In genomic region chr7:143008007-143008901, GRCh38 we compare ENCODE assay signal across 8 cellular contexts. TPM values are rescaled to one million over a fixed set of nuclear protein-coding genes. Genes with fewer than 3 reads are reported as not detected.
DNase-seq lines count a peak whose midpoint lies in the region; ATAC-seq and TF ChIP-seq lines count a peak whose summit lies in the region.

No MANE protein-coding gene starts in this region.

- H3K4me1 ChIP-seq in KMS-11 (ENCODE audit: low read depth, poor library complexity, severe bottlenecking): peaks cover under 1% of the 10 kb centered on the region
- H3K4me1 ChIP-seq in vagina: peaks cover 13% of the 10 kb centered on the region

- no peak overlapping the region for H3K4me2 ChIP-seq in KMS-11

- H4K20me1 ChIP-seq in KMS-11 (ENCODE audit: insufficient read depth): no peaks in the 10 kb centered on the region

- TF ChIP-seq CTCF in GM06990 (IDR thresholded peaks at IDR 0.05; ENCODE audit: insufficient read depth, low read length, poor library complexity, severe bottlenecking): peak; percentile 96
- peak; percentile 99 for TF ChIP-seq CTCF in KMS-11 (conservative IDR thresholded peaks at IDR 0.05; ENCODE audit: low read depth, low read length)
- TF ChIP-seq CTCF in vagina (IDR thresholded peaks at IDR 0.05): peak; percentile 92 to 95 (median 94)

- H3K4me3 Mint-ChIP-seq in activated naive CD4-positive, alpha-beta T cell treated with anti-CD3 and anti-CD28 coated beads for 36 hours: no peak overlapping the region

- H3K27ac ChIP-seq in KMS-11: no peak overlapping the region
- no peak overlapping the region for H3K27ac ChIP-seq in vagina

- in situ Hi-C loops in SK-MEL-5 (cut with HindIII; ENCODE audit: low pct_unique_long_range_greater_than_20kb, low sequenced_read_pairs): loop anchor here (25.0 kb wide), 1 partner anchor 204 kb away; the partner anchor contains the start of gene TAS2R40

- no peak overlapping the region for H3K27ac Mint-ChIP-seq in activated naive CD4-positive, alpha-beta T cell treated with anti-CD3 and anti-CD28 coated beads for 36 hours

- no peaks in the 10 kb centered on the region for H3K79me2 ChIP-seq in KMS-11 (ENCODE audit: insufficient read depth, low read depth)

- peaks cover 3% of the 10 kb centered on the region for H3K4me1 Mint-ChIP-seq in activated naive CD4-positive, alpha-beta T cell treated with anti-CD3 and anti-CD28 coated beads for 36 hours (ENCODE audit: low read depth)

- peaks cover 2% of the 10 kb centered on the region for H3K27me3 Mint-ChIP-seq in activated naive CD4-positive, alpha-beta T cell treated with anti-CD3 and anti-CD28 coated beads for 36 hours (ENCODE audit: low read depth)

- no peak for TF ChIP-seq POLR2A in vagina (IDR thresholded peaks at IDR 0.05)

- CTCF ChIA-PET in activated naive CD4-positive, alpha-beta T cell treated with anti-CD3 and anti-CD28 coated beads for 36 hours (lab: Charles Lee): interaction anchor here (0.6 to 21.1 kb wide), 20 partner anchors 8 to 1297 kb away, joined by 3 to 329 read pairs (median 4); partner anchors contain the start of gene TAS2R40

- H3K9me3 ChIP-seq in vagina: no peaks in the 10 kb centered on the region

- intact Hi-C loops in activated naive CD4-positive, alpha-beta T cell treated with anti-CD3 and anti-CD28 coated beads for 36 hours (cut with micrococcal nuclease): loop anchor here (1.0 to 10.0 kb wide), 3 partner anchors 207 to 573 kb away; no protein-coding TSS in a partner anchor
- intact Hi-C loops in head of caudate nucleus (cut with DNase I): loop anchor here (10.0 kb wide), 1 partner anchor 153 kb away; the partner anchor contains the start of gene EPHB6
- intact Hi-C loops in posterior vena cava (cut with DNase I): loop anchor here in 1 of 2 donors (2.0 kb wide), 1 partner anchor 207 kb away; no protein-coding TSS in a partner anchor
- intact Hi-C loops in vagina (cut with DNase I): no loop called here

- H2AFZ ChIP-seq in KMS-11 (ENCODE audit: low read depth): no peak overlapping the region

- no peaks in the 10 kb centered on the region for H3K36me3 ChIP-seq in GM06990 (ENCODE audit: control insufficient read depth, insufficient read depth, low read length)
- H3K36me3 ChIP-seq in KMS-11 (ENCODE audit: insufficient read depth): no peaks in the 10 kb centered on the region
- no peaks in the 10 kb centered on the region for H3K36me3 ChIP-seq in vagina

- DNase-seq in GM06990 (ENCODE audit: extremely low read depth, insufficient read length) (peak; percentile 56), SK-MEL-5 (ENCODE audit: low read depth, low spot score) (peak; percentile 85), head of caudate nucleus (peak; percentile 53 to 95 (median 87)), posterior vena cava (ENCODE audit: low spot score) (peak; percentile 95), vagina (ENCODE audit: extremely low spot score in 2 of 2) (no peak)
- DNase-seq in activated naive CD4-positive, alpha-beta T cell treated with anti-CD3 and anti-CD28 coated beads for 36 hours: peak; percentile 89

- H3K27me3 ChIP-seq in GM06990 (replicated peaks; ENCODE audit: control insufficient read depth, insufficient read depth, low read length) (no peaks in the 10 kb centered on the region), KMS-11 (ENCODE audit: insufficient read depth, low read depth) (no peaks in the 10 kb centered on the region), vagina (no peaks in the 10 kb centered on the region)

- H3K4me3 ChIP-seq in GM06990 (replicated peaks; ENCODE audit: low read depth, low read length): no peak overlapping the region
- no peak overlapping the region for H3K4me3 ChIP-seq in KMS-11 (IDR thresholded peaks at IDR 0.05; ENCODE audit: insufficient read depth, low read depth, low read length)
- no peak overlapping the region for H3K4me3 ChIP-seq in vagina

- H3K9me3 Mint-ChIP-seq in activated naive CD4-positive, alpha-beta T cell treated with anti-CD3 and anti-CD28 coated beads for 36 hours: no peaks in the 10 kb centered on the region

- H3K9ac ChIP-seq in KMS-11: no peak overlapping the region

- ATAC-seq in GM21786 (IDR thresholded peaks at IDR 0.05; ENCODE audit: unreplicated experiment): peak; percentile 82

- no peaks in the 10 kb centered on the region for H3K36me3 Mint-ChIP-seq in activated naive CD4-positive, alpha-beta T cell treated with anti-CD3 and anti-CD28 coated beads for 36 hours (ENCODE audit: low read depth)

RNA-seq across cellular contexts. Expression of gene OR9A2, which starts 18.7 kb away (rescaled TPM):
- not detected in 2 replicates for total RNA-seq in SK-MEL-5 (2014; rRNA removed; shearing (Covaris generic))
- not detected in 2 replicates for polyA plus RNA-seq in SK-MEL-5 (2015; cell fraction: cytosol; rRNA removed)
- polyA plus RNA-seq in SK-MEL-5 (2015; cell fraction: nucleus; rRNA removed): 0.65 TPM in 1 of 2 replicates, not detected in the other
- total RNA-seq in activated naive CD4-positive, alpha-beta T cell treated with anti-CD3 and anti-CD28 coated beads for 36 hours: not detected
- not detected for total RNA-seq in posterior vena cava
- not detected for total RNA-seq in vagina

RNA-seq across cellular contexts. Expression of gene OR6V1, which starts 43.9 kb away (rescaled TPM):
- not detected in 2 replicates for total RNA-seq in SK-MEL-5 (2014; rRNA removed; shearing (Covaris generic))
- polyA plus RNA-seq in SK-MEL-5 (2015; cell fraction: cytosol; rRNA removed): not detected in 2 replicates
- not detected in 2 replicates for polyA plus RNA-seq in SK-MEL-5 (2015; cell fraction: nucleus; rRNA removed)
- not detected for total RNA-seq in activated naive CD4-positive, alpha-beta T cell treated with anti-CD3 and anti-CD28 coated beads for 36 hours
- total RNA-seq in posterior vena cava: not detected
- total RNA-seq in vagina: not detected

RNA-seq across cellular contexts. Expression of gene KEL, which starts 46.1 kb away (rescaled TPM):
- total RNA-seq in SK-MEL-5 (2014; rRNA removed; shearing (Covaris generic)): 2.2 TPM in 1 of 2 replicates, not detected in the other
- polyA plus RNA-seq in SK-MEL-5 (2015; cell fraction: cytosol; rRNA removed): 0.14 and 0.35 TPM in 2 replicates
- polyA plus RNA-seq in SK-MEL-5 (2015; cell fraction: nucleus; rRNA removed): 4.2 and 5.6 TPM in 2 replicates
- total RNA-seq in activated naive CD4-positive, alpha-beta T cell treated with anti-CD3 and anti-CD28 coated beads for 36 hours: under 1 TPM; 0.52 to 0.83 TPM
- 1 to 10 TPM in 1 of 2 donors, under 1 TPM in 1; 0.67 to 1.2 TPM for total RNA-seq in posterior vena cava
- total RNA-seq in vagina: 2.2 TPM

Comparison
In these comparisons a context has a peak if more than half of its experiments do, and no peak if none do; other contexts are left out.
1. DNase-seq: peak in GM06990 (single experiment), SK-MEL-5 (single experiment), activated naive CD4-positive, alpha-beta T cell treated with anti-CD3 and anti-CD28 coated beads for 36 hours (single experiment), head of caudate nucleus (42 of 42) and posterior vena cava (single experiment); none in vagina (0 of 2).
2. Peak in every context shown above with its lines, with median percentiles within 50 percentile points of each other: CTCF ChIP-seq.